In the genomic region with DNA sequence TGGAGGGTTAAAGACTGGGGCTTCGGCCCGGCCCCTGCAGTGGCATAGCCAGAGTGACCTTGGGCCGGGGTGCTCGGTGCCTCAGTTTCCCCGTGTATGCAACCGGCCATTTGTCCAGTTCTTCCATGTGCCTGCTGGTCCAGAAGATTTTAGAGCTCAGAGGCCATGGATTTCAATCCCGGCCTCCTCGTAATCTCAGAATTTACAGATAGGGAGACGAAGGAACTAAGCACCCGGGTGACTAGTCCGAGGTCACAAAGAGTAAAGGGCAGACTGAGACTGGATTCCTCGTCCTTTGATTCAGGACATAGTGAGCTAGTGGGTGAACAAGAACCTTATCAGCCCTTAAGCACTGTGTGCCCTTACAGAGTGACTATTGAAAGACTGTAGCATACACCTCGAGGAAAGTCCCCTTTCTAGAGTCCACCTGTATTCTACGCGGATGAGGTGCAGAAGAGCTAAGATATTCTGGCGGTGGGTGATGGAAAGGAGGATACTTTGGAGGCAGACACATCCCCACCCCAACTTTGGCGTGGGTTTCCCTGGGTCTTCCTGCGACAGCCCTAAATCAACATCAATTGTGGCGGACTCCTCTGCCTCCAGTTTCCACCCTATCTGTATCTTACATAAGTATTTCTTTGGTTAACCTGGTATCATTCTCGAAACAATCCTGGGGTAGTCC, we compare ENCODE assay signal across 7 cellular contexts. TPM values are rescaled to one million over a fixed set of nuclear protein-coding genes. Genes with fewer than 3 reads are reported as not detected.
DNase-seq lines count a peak whose midpoint lies in the region; ATAC-seq and TF ChIP-seq lines count a peak whose summit lies in the region.

No MANE protein-coding gene starts in this region.

- H3K36me3 Mint-ChIP-seq in neural crest cell (ENCODE audit: low read depth) = no peaks in the 10 kb centered on the region

- TF ChIP-seq EP300 in SK-N-SH (IDR thresholded peaks at IDR 0.05; ENCODE audit: borderline replicate concordance in 1 of 2, low read depth in 1 of 2, low read length in 1 of 2) = no peak

- DNase-seq in HK-2 (ENCODE audit: unreplicated experiment) = peak; percentile 7
- DNase-seq in SK-N-SH = peak; percentile 22
- no peak for DNase-seq in epithelial cell of proximal tubule (ENCODE audit: low read depth)
- peak; percentile 2 for DNase-seq in neural crest cell (ENCODE audit: low read depth, low spot score)
- no peak for DNase-seq in stimulated activated CD4-positive, alpha-beta T cell treated with anti-CD3 and anti-CD28 coated beads, Interleukin-15, amount 100 ng/mL, for 24 hours

- no peaks in the 10 kb centered on the region for H3K27me3 Mint-ChIP-seq in neural crest cell (ENCODE audit: low read depth)

- POLR2A ChIA-PET in SK-N-SH (lab: Yijun Ruan, JAX) = interaction anchor here (1.1 to 3.1 kb wide), 6 partner anchors 30 to 118 kb away, joined by 3 to 19 read pairs (median 3); partner anchors contain the start of genes CDC26, PRPF4 and WDR31

- peaks cover 70% of the 10 kb centered on the region for H3K79me2 ChIP-seq in SK-N-SH (ENCODE audit: insufficient read depth)

- no peaks in the 10 kb centered on the region for H3K9me2 ChIP-seq in SK-N-SH

- H3F3A ChIP-seq in SK-N-SH (replicated peaks; ENCODE audit: insufficient read depth) = peaks cover 7% of the 10 kb centered on the region

- peak overlapping the region; percentile 99 for H3K4me3 Mint-ChIP-seq in neural crest cell

- no peaks in the 10 kb centered on the region for H3K9me3 Mint-ChIP-seq in neural crest cell

- H4K20me1 ChIP-seq in SK-N-SH (ENCODE audit: insufficient read depth) = no peaks in the 10 kb centered on the region

- H3K27ac ChIP-seq in SK-N-SH (ENCODE audit: low read depth in 2 of 2, low read length in 1 of 2) = peak overlapping the region; percentile 67 to 76; a peak in 2 of 4 replicates

- H3K9me3 ChIP-seq in SK-N-SH = no peaks in the 10 kb centered on the region

- peaks cover 35% of the 10 kb centered on the region for H3K4me1 Mint-ChIP-seq in neural crest cell

- peak overlapping the region; percentile 82 for H3K9ac ChIP-seq in SK-N-SH

- ATAC-seq in GM18520 (IDR thresholded peaks at IDR 0.05; ENCODE audit: unreplicated experiment) (no peak), HG02610 (IDR thresholded peaks at IDR 0.05; ENCODE audit: unreplicated experiment) (no peak)

- WGBS in SK-N-SH (ENCODE audit: low lambda C conversion rate) = 7% methylated on average over 20 of the region's 20 CpGs

- CTCF ChIA-PET in SK-N-SH (lab: Yijun Ruan, JAX) = interaction anchor here (1.0 to 4.1 kb wide), 5 partner anchors 11 to 110 kb away, joined by 3 to 19 read pairs (median 5); partner anchors contain the start of genes CDC26 and PRPF4

- peak overlapping the region; percentile 92 for H2AFZ ChIP-seq in SK-N-SH (ENCODE audit: low read depth)

- peak overlapping the region; percentile 95 for H3K4me2 ChIP-seq in SK-N-SH

- peak overlapping the region; percentile 96 to 98 for H3K4me3 ChIP-seq in SK-N-SH (ENCODE audit: low read depth in 2 of 2, low read length in 1 of 2)
- peak overlapping the region; percentile 98 for H3K4me3 ChIP-seq in epithelial cell of proximal tubule (ENCODE audit: low read depth, low read length)

- no peak for TF ChIP-seq RAD21 in SK-N-SH (IDR thresholded peaks at IDR 0.05; ENCODE audit: low read length)

- H3K27me3 ChIP-seq in SK-N-SH (ENCODE audit: insufficient read depth) = no peaks in the 10 kb centered on the region

- H3K36me3 ChIP-seq in SK-N-SH (replicated peaks in 1 of 2; ENCODE audit: control insufficient read depth in 1 of 2, insufficient read depth in 2 of 2, low read length in 1 of 2) = peaks cover 9 to 10% of the 10 kb centered on the region in 2 experiments

- peaks cover 16 to 17% of the 10 kb centered on the region in 2 experiments for H3K4me1 ChIP-seq in SK-N-SH (ENCODE audit: control insufficient read depth in 1 of 2, insufficient read depth in 2 of 2, low read depth in 1 of 2, low read length in 1 of 2)

- peak overlapping the region; percentile 95 for H3K27ac Mint-ChIP-seq in neural crest cell (ENCODE audit: unreplicated experiment)

- no peak for TF ChIP-seq CTCF in SK-N-SH (IDR thresholded peaks at IDR 0.05)
- no peak for TF ChIP-seq CTCF in epithelial cell of proximal tubule (conservative IDR thresholded peaks at IDR 0.05; ENCODE audit: low read depth, low read length)
- TF ChIP-seq CTCF in neural crest cell (conservative IDR thresholded peaks at IDR 0.05) = no peak

TF ChIP-seq in SK-N-SH, 30 proteins besides CTCF, POLR2A, EP300 and RAD21:
- TF ChIP-seq, protein P1, sequence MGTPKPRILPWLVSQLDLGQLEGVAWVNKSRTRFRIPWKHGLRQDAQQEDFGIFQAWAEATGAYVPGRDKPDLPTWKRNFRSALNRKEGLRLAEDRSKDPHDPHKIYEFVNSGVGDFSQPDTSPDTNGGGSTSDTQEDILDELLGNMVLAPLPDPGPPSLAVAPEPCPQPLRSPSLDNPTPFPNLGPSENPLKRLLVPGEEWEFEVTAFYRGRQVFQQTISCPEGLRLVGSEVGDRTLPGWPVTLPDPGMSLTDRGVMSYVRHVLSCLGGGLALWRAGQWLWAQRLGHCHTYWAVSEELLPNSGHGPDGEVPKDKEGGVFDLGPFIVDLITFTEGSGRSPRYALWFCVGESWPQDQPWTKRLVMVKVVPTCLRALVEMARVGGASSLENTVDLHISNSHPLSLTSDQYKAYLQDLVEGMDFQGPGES (IDR thresholded peaks at IDR 0.05; ENCODE audit: low read depth, low read length) = no peak
- TF ChIP-seq MAX (IDR thresholded peaks at IDR 0.05; ENCODE audit: low read depth) = 0 out of 2 replicates have a peak, but pooled peaks have one; percentile 4

RNA-seq across cellular contexts. Expression of gene SLC31A1, which starts 0.6 kb away (rescaled TPM):
- 7.7 and 11.2 TPM in 2 replicates for polyA plus RNA-seq in SK-N-SH (2012; rRNA removed)
- polyA plus RNA-seq in SK-N-SH (2012; cell fraction: cytosol; rRNA removed) = 10.7 and 11.0 TPM in 2 replicates
- polyA plus RNA-seq in SK-N-SH (2012; cell fraction: nucleus; rRNA removed) = 2.0 and 4.6 TPM in 2 replicates
- total RNA-seq in epithelial cell of proximal tubule (8.1 and 15.4 TPM in 2 replicates), neural crest cell (30.0 and 30.8 TPM in 2 replicates)

RNA-seq across cellular contexts. Expression of gene FKBP15, which starts 0.9 kb away (rescaled TPM):
- 13.9 and 17.6 TPM in 2 replicates for polyA plus RNA-seq in SK-N-SH (2012; rRNA removed)
- 10.1 and 11.5 TPM in 2 replicates for polyA plus RNA-seq in SK-N-SH (2012; cell fraction: cytosol; rRNA removed)
- 29.8 and 36.0 TPM in 2 replicates for polyA plus RNA-seq in SK-N-SH (2012; cell fraction: nucleus; rRNA removed)
- total RNA-seq in epithelial cell of proximal tubule = 13.3 and 14.6 TPM in 2 replicates
- total RNA-seq in neural crest cell = 19.9 and 20.2 TPM in 2 replicates

RNA-seq across cellular contexts. Expression of gene CDC26, which starts 53.4 kb away (rescaled TPM):
- polyA plus RNA-seq in SK-N-SH (2012; rRNA removed) = 29.6 and 31.0 TPM in 2 replicates
- polyA plus RNA-seq in SK-N-SH (2012; cell fraction: cytosol; rRNA removed) = 42.2 and 73.5 TPM in 2 replicates
- polyA plus RNA-seq in SK-N-SH (2012; cell fraction: nucleus; rRNA removed) = 15.6 and 18.9 TPM in 2 replicates
- 30.5 and 44.6 TPM in 2 replicates for total RNA-seq in epithelial cell of proximal tubule
- total RNA-seq in neural crest cell = 35.3 and 37.1 TPM in 2 replicates

RNA-seq across cellular contexts. Expression of gene PRPF4, which starts 53.5 kb away (rescaled TPM):
- 22.5 and 23.2 TPM in 2 replicates for polyA plus RNA-seq in SK-N-SH (2012; rRNA removed)
- polyA plus RNA-seq in SK-N-SH (2012; cell fraction: cytosol; rRNA removed) = 27.4 and 27.9 TPM in 2 replicates
- polyA plus RNA-seq in SK-N-SH (2012; cell fraction: nucleus; rRNA removed) = 17.7 and 22.0 TPM in 2 replicates
- 29.1 and 43.8 TPM in 2 replicates for total RNA-seq in epithelial cell of proximal tubule
- 46.3 and 46.4 TPM in 2 replicates for total RNA-seq in neural crest cell

Comparison
In these comparisons a context has a peak if more than half of its experiments do, and no peak if none do; other contexts are left out.
1. DNase-seq: peak in HK-2 (single experiment), SK-N-SH (single experiment) and neural crest cell (single experiment); none in epithelial cell of proximal tubule (single experiment) and stimulated activated CD4-positive, alpha-beta T cell treated with anti-CD3 and anti-CD28 coated beads, Interleukin-15, amount 100 ng/mL, for 24 hours (single experiment).